In genomic region chr10:21929070-21929469, GRCh38 we compare ENCODE assay signal across 22 cellular contexts.
DNase-seq lines count a peak whose midpoint lies in the region; ATAC-seq, FAIRE-seq and TF ChIP-seq lines count a peak whose summit lies in the region.
"Had no signal": no experiment of that assay in that cellular context is flagged by ENCODE, and none has a peak within 500 bp of the region (broad histone marks: within the 10 kb centered on the region; RNA-seq: fewer than 3 reads in every experiment).

No MANE protein-coding gene starts in this region.

- no peaks in the 10 kb centered on the region for H4K20me1 ChIP-seq in H9 (ENCODE audit: control insufficient read depth, insufficient read depth, insufficient read length)

- no peaks in the 10 kb centered on the region for H3K23me2 ChIP-seq in H9 (ENCODE audit: insufficient read length, low read depth, low read length, poor library complexity, severe bottlenecking)

- no peak overlapping the region for H3K4me2 ChIP-seq in H9 (ENCODE audit: insufficient read depth, insufficient read length, low read length)
- H3K4me2 ChIP-seq: PC-9 had no signal

- H3K4me3 Mint-ChIP-seq in mesothelial cell of epicardium (peak overlapping the region; percentile 44), H9 (no peak overlapping the region)
- H3K4me3 Mint-ChIP-seq: CD4-positive, alpha-beta memory T cell had no signal

- no peak overlapping the region for H3K23ac ChIP-seq in H9 (ENCODE audit: insufficient read length, low read depth, low read length)

- no peak overlapping the region for H2BK5ac ChIP-seq in H9 (ENCODE audit: insufficient read length, low read length)

- H3K4me1 Mint-ChIP-seq in mesothelial cell of epicardium, result peaks cover 48% of the 10 kb centered on the region
- H3K4me1 Mint-ChIP-seq in H9, result peaks cover 8 to 11% of the 10 kb centered on the region in 2 experiments

- H2BK120ac ChIP-seq in H9 (ENCODE audit: low read depth, low read length, poor library complexity, severe bottlenecking), result no peak overlapping the region

- H3K4me1 ChIP-seq in H9 (ENCODE audit: insufficient read depth, low read length), result no peaks in the 10 kb centered on the region
- H3K4me1 ChIP-seq: pancreas had no signal

- DNase-seq in DMS114 treated with DMSO at 0.1 percent for 48 hours (lab: John Stamatoyannopoulos, UW; ENCODE audit: unreplicated experiment) (peak; percentile 60), OCI-M1 (lab: John Stamatoyannopoulos, UW) (peak; percentile 38), bronchial epithelial cell (ENCODE audit: low read depth) (peak; percentile 21), mesothelial cell of epicardium (ENCODE audit: low spot score in 2 of 2, unreplicated experiment in 2 of 2) (no peak), Kasumi-1 (lab: John Stamatoyannopoulos, UW) (no peak), H9 (no peak), NK-92 (lab: John Stamatoyannopoulos, UW; ENCODE audit: unreplicated experiment) (no peak)
- DNase-seq: activated CD4-positive, alpha-beta T cell treated with anti-CD3 and anti-CD28 coated beads for 48 hours; activated CD8-positive, alpha-beta memory T cell treated with anti-CD3 and anti-CD28 coated beads, Interleukin-2, amount 50 U/mL, for 48 hours; activated naive CD4-positive, alpha-beta T cell; anterior cingulate cortex; CD4-positive, alpha-beta memory T cell; DND-41; left ventricle myocardium superior; NCI-H2029 treated with DMSO at 0.1 percent for 48 hours; pancreas; PC-9; stimulated activated CD4-positive, alpha-beta T cell treated with anti-CD3 and anti-CD28 coated beads, Interleukin-2, amount 100 ng/mL, for 24 hours had no signal

- no peaks in the 10 kb centered on the region for H3K79me2 ChIP-seq in H9 (ENCODE audit: insufficient read depth, low read length)

- no peak overlapping the region for H4K5ac ChIP-seq in H9 (ENCODE audit: insufficient read length, low read depth, low read length)

- H3K9me3 Mint-ChIP-seq in mesothelial cell of epicardium (no peaks in the 10 kb centered on the region), H9 (no peaks in the 10 kb centered on the region)
- H3K9me3 Mint-ChIP-seq: CD4-positive, alpha-beta memory T cell had no signal

- no peak for FAIRE-seq in bronchial epithelial cell (lab: Jason Lieb, UNC)
- FAIRE-seq: endometrium, GM19239 had no signal

- H3K9me3 ChIP-seq in H9 (ENCODE audit: control insufficient read depth, low read depth, low read length), result no peaks in the 10 kb centered on the region
- H3K9me3 ChIP-seq: HAP-1, pancreas had no signal

- no peak for ATAC-seq in GM21423 (IDR thresholded peaks at IDR 0.05; ENCODE audit: unreplicated experiment)
- ATAC-seq: left ventricle myocardium superior, pancreas had no signal

- WGBS in H9 (ENCODE audit: extremely low coverage, insufficient read length, low lambda C conversion rate), result no CpG with 5 or more reads among the region's 2 CpGs

- no peak overlapping the region for H4K8ac ChIP-seq in H9 (replicated peaks; ENCODE audit: insufficient read length, low read depth, low read length)

- H3K79me1 ChIP-seq in H9 (ENCODE audit: insufficient read depth, low read depth, low read length, poor library complexity, severe bottlenecking), result no peaks in the 10 kb centered on the region

- H3K27me3 Mint-ChIP-seq in mesothelial cell of epicardium (ENCODE audit: low read depth), result no peaks in the 10 kb centered on the region
- no peaks in the 10 kb centered on the region for H3K27me3 Mint-ChIP-seq in H9 (ENCODE audit: low read depth)
- H3K27me3 Mint-ChIP-seq: CD4-positive, alpha-beta memory T cell had no signal

- H3K36me3 Mint-ChIP-seq in mesothelial cell of epicardium (no peaks in the 10 kb centered on the region), H9 (ENCODE audit: insufficient read depth in 1 of 3, low read depth in 3 of 3) (no peaks in the 10 kb centered on the region)

- H3K27me3 ChIP-seq in bronchial epithelial cell (ENCODE audit: control insufficient read depth, insufficient read depth, low read length), result no peaks in the 10 kb centered on the region
- no peaks in the 10 kb centered on the region for H3K27me3 ChIP-seq in H9 (ENCODE audit: insufficient read depth, low read length)
- H3K27me3 ChIP-seq: pancreas had no signal

- H3K27ac ChIP-seq in H9 (ENCODE audit: insufficient read length, low read depth, low read length), result no peak overlapping the region
- H3K27ac ChIP-seq: pancreas, PC-9 had no signal

- H3T11ph ChIP-seq in H9 (ENCODE audit: low read length), result no peak overlapping the region

- H4K91ac ChIP-seq in H9 (ENCODE audit: insufficient read length, low read depth, low read length), result no peak overlapping the region

- H2BK20ac ChIP-seq in H9 (ENCODE audit: low read depth, low read length, poor library complexity, severe bottlenecking), result no peak overlapping the region

- no peak overlapping the region for H3K56ac ChIP-seq in H9 (ENCODE audit: insufficient read length, low read depth, low read length)

- H3K9ac ChIP-seq in H9 (ENCODE audit: extremely low read depth, insufficient read length, low read length), result no peak overlapping the region

- H3K4ac ChIP-seq in H9 (ENCODE audit: low read depth, low read length), result no peak overlapping the region

- H2BK15ac ChIP-seq in H9 (ENCODE audit: low read depth, low read length), result no peak overlapping the region

- H2AFZ ChIP-seq in H9 (ENCODE audit: low read length), result no peak overlapping the region
- H2AFZ ChIP-seq: PC-9 had no signal

- H3K27ac Mint-ChIP-seq in mesothelial cell of epicardium (peak overlapping the region; percentile 93), H9 (peak overlapping the region in 1 of 3 experiments; percentile 77; a peak in 1 of 7 replicates)
- H3K27ac Mint-ChIP-seq: CD4-positive, alpha-beta memory T cell had no signal

- no peak overlapping the region for H2BK12ac ChIP-seq in H9 (ENCODE audit: insufficient read length, low read depth, low read length)

- no peak overlapping the region for H3K14ac ChIP-seq in H9 (ENCODE audit: insufficient read depth, low read length)

- H2AK5ac ChIP-seq in H9 (ENCODE audit: insufficient read length, low read length), result no peak overlapping the region

- no peak overlapping the region for H3K4me3 ChIP-seq in bronchial epithelial cell (ENCODE audit: low read depth, low read length)
- H3K4me3 ChIP-seq: HAP-1, pancreas, PC-9 had no signal

- no peak overlapping the region for H3K18ac ChIP-seq in H9 (ENCODE audit: insufficient read length, low read depth, low read length)

- no peaks in the 10 kb centered on the region for H3K36me3 ChIP-seq in bronchial epithelial cell (ENCODE audit: control insufficient read depth, insufficient read depth, low read length)
- H3K36me3 ChIP-seq: HAP-1, pancreas had no signal

- no peak for TF ChIP-seq CTCF in bronchial epithelial cell (IDR thresholded peaks at IDR 0.05; ENCODE audit: insufficient read depth, low read length, severe bottlenecking)
- TF ChIP-seq CTCF in mesothelial cell of epicardium (IDR thresholded peaks at IDR 0.05; ENCODE audit: unreplicated experiment), result no peak
- no peak for TF ChIP-seq CTCF in H9 (conservative IDR thresholded peaks at IDR 0.05)

Comparison
In these comparisons a context has a peak if more than half of its experiments do, and no peak if none do; other contexts are left out.
1. DNase-seq: peak in DMS114 treated with DMSO at 0.1 percent for 48 hours (single experiment), OCI-M1 (single experiment) and bronchial epithelial cell (single experiment); none in mesothelial cell of epicardium (0 of 2), Kasumi-1 (0 of 2), H9 (single experiment) and NK-92 (single experiment).